8 cellular contexts compared by ENCODE assay signal in genomic region chr1:231603598-231604275, GRCh38. TPM values are rescaled to one million over a fixed set of nuclear protein-coding genes. Genes with fewer than 3 reads are reported as not detected.
DNase-seq lines count a peak whose midpoint lies in the region; ATAC-seq and TF ChIP-seq lines count a peak whose summit lies in the region.

No MANE protein-coding gene starts in this region.

- peak overlapping the region; percentile 81 for H3K4me3 Mint-ChIP-seq in central memory CD8-positive, alpha-beta T cell

- H3K4me1 Mint-ChIP-seq in central memory CD8-positive, alpha-beta T cell, result peaks cover 8% of the 10 kb centered on the region

- H3K27ac ChIP-seq in HEK293 (ENCODE audit: extremely low read depth, low read depth, low read length), result no peak overlapping the region; the same call in 1 of the 2 replicates
- H3K27ac ChIP-seq in stomach smooth muscle (ENCODE audit: low read length), result no peak overlapping the region

- H3K9me3 Mint-ChIP-seq in central memory CD8-positive, alpha-beta T cell, result no peaks in the 10 kb centered on the region

- H3K9me3 ChIP-seq in HEK293 (ENCODE audit: control insufficient read depth, insufficient read depth, low read depth, low read length), result no peaks in the 10 kb centered on the region
- no peaks in the 10 kb centered on the region for H3K9me3 ChIP-seq in stomach smooth muscle (ENCODE audit: control insufficient read depth in 2 of 2, low read length in 2 of 2)

- DNase-seq in NK-92 treated with Interleukin-12 subunit alpha and Interleukin-12 subunit beta, amount 100 ng/mL, for 24 hours (lab: John Stamatoyannopoulos, UW), result peak; percentile 1
- DNase-seq in NK-92 (lab: John Stamatoyannopoulos, UW; ENCODE audit: unreplicated experiment), result no peak
- DNase-seq in NCI-H1092 treated with DMSO at 0.1 percent for 48 hours (lab: John Stamatoyannopoulos, UW), result peak; percentile 85
- DNase-seq in central memory CD8-positive, alpha-beta T cell (ENCODE audit: low spot score in 2 of 2), result peak in 1 of 2 donors; percentile 27
- no peak for DNase-seq in left lobe of liver (ENCODE audit: low spot score)

- ATAC-seq in SK-N-SH treated with all-trans-retinoic acid at 6 μM for 48 hours (peak; percentile 57), left lobe of liver (peak; percentile 95)
- peak; percentile 73 for ATAC-seq in central memory CD8-positive, alpha-beta T cell (replicated peaks; ENCODE audit: extremely low read depth, poor library complexity, severe bottlenecking)

- POLR2A ChIA-PET in HEK293 (lab: Yijun Ruan, JAX), result interaction anchor here (0.6 kb wide), 1 partner anchor 184 kb away, joined by 3 read pairs; no protein-coding TSS in a partner anchor

- CTCF ChIA-PET in HEK293 (lab: Yijun Ruan, JAX), result interaction anchor here (0.6 to 6.1 kb wide), 16 partner anchors 8 to 367 kb away, joined by 3 to 50 read pairs (median 4); no protein-coding TSS in a partner anchor

- H3K4me1 ChIP-seq in HEK293 (ENCODE audit: control insufficient read depth, insufficient read depth, low read length), result peaks cover 26% of the 10 kb centered on the region; the same call in 1 of the 2 replicates
- H3K4me1 ChIP-seq in stomach smooth muscle (ENCODE audit: control insufficient read depth, insufficient read depth, low read length), result peaks cover 7% of the 10 kb centered on the region

- H3K27me3 ChIP-seq in stomach smooth muscle (ENCODE audit: control insufficient read depth in 1 of 2, insufficient read depth in 2 of 2, low read length in 2 of 2), result no peaks in the 10 kb centered on the region

- H3K36me3 Mint-ChIP-seq in central memory CD8-positive, alpha-beta T cell (ENCODE audit: insufficient read depth), result no peaks in the 10 kb centered on the region

- H3K36me3 ChIP-seq in HEK293 (ENCODE audit: control insufficient read depth in 2 of 2, insufficient read depth in 1 of 2, low read length in 2 of 2), result no peaks in the 10 kb centered on the region
- H3K36me3 ChIP-seq in stomach smooth muscle (ENCODE audit: control insufficient read depth in 2 of 2, insufficient read depth in 2 of 2, low read length in 2 of 2), result no peaks in the 10 kb centered on the region

- peak overlapping the region; percentile 42 to 67 for H3K9ac ChIP-seq in stomach smooth muscle (ENCODE audit: low read length in 2 of 2)

- H3K4me3 ChIP-seq in HEK293 (ENCODE audit: low read depth, low read length) (peak overlapping the region; percentile 42), stomach smooth muscle (ENCODE audit: low read length in 2 of 2) (peak overlapping the region; percentile 73 to 80)

- no peaks in the 10 kb centered on the region for H3K27me3 Mint-ChIP-seq in central memory CD8-positive, alpha-beta T cell

- H3K27ac Mint-ChIP-seq in central memory CD8-positive, alpha-beta T cell (ENCODE audit: low read depth), result peak overlapping the region; percentile 25

- peak; percentile 54 for TF ChIP-seq CTCF in HEK293 (tag by site-specific recombination; IDR thresholded peaks at IDR 0.05)

TF ChIP-seq in HEK293, 187 proteins besides CTCF, POLR2A, EP300 and RAD21 (continues in another document):
- no peak for TF ChIP-seq ZNF433 (tag by site-specific recombination; IDR thresholded peaks at IDR 0.05; ENCODE audit: low read depth)
- TF ChIP-seq KLF7 (tag by site-specific recombination; IDR thresholded peaks at IDR 0.05; ENCODE audit: borderline replicate concordance), result no peak
- TF ChIP-seq ZNF174 (tag by site-specific recombination; IDR thresholded peaks at IDR 0.05), result no peak
- TF ChIP-seq ZBTB1 (tag by site-specific recombination; IDR thresholded peaks at IDR 0.05), result no peak
- peak; percentile 37; the same call in 1 of the 2 replicates for TF ChIP-seq KLF8 (tag by site-specific recombination; IDR thresholded peaks at IDR 0.05)
- TF ChIP-seq SCRT1 (tag by site-specific recombination; IDR thresholded peaks at IDR 0.05; ENCODE audit: borderline replicate concordance), result peak; percentile 64; the same call in 1 of the 2 replicates
- TF ChIP-seq ZNF792 (tag by site-specific recombination; IDR thresholded peaks at IDR 0.05), result no peak
- TF ChIP-seq ZNF621 (tag by site-specific recombination; IDR thresholded peaks at IDR 0.05), result no peak
- no peak for TF ChIP-seq ZNF510 (tag by site-specific recombination; IDR thresholded peaks at IDR 0.05; ENCODE audit: insufficient replicate concordance)
- no peak for TF ChIP-seq ZNF416 (tag by site-specific recombination; IDR thresholded peaks at IDR 0.05)
- no peak for TF ChIP-seq ZNF639 (tag by site-specific recombination; IDR thresholded peaks at IDR 0.05)
- peak; percentile 96 for TF ChIP-seq IKZF3 (tag by site-specific recombination; IDR thresholded peaks at IDR 0.05)
- TF ChIP-seq ZNF561 (tag by site-specific recombination; IDR thresholded peaks at IDR 0.05; ENCODE audit: borderline replicate concordance), result peak; percentile 85
- TF ChIP-seq ZNF362 (tag by site-specific recombination; IDR thresholded peaks at IDR 0.05), result no peak
- no peak for TF ChIP-seq ZNF311 (tag by site-specific recombination; IDR thresholded peaks at IDR 0.05; ENCODE audit: borderline replicate concordance)
- TF ChIP-seq ZNF223 (tag by site-specific recombination; IDR thresholded peaks at IDR 0.05), result no peak
- TF ChIP-seq ZNF169 (tag by site-specific recombination; IDR thresholded peaks at IDR 0.05), result no peak

TF ChIP-seq in SK-N-SH treated with all-trans-retinoic acid at 6 μM for 48 hours, 23 proteins besides CTCF, POLR2A, EP300 and RAD21:
- TF ChIP-seq BACH2 (CRISPR knock-in tag; IDR thresholded peaks at IDR 0.05; ENCODE audit: borderline replicate concordance) (no peak), TSHZ2 (CRISPR knock-in tag; IDR thresholded peaks at IDR 0.05) (no peak), PATZ1 (CRISPR knock-in tag; IDR thresholded peaks at IDR 0.05; ENCODE audit: borderline replicate concordance) (no peak), ZNF565 (CRISPR knock-in tag; conservative IDR thresholded peaks at IDR 0.05; ENCODE audit: low read depth) (no peak), SNAI2 (CRISPR knock-in tag; IDR thresholded peaks at IDR 0.05) (no peak), ZNF8 (CRISPR knock-in tag; IDR thresholded peaks at IDR 0.05) (no peak), RARB (CRISPR knock-in tag; IDR thresholded peaks at IDR 0.05) (no peak), CREB5 (CRISPR knock-in tag; IDR thresholded peaks at IDR 0.05; ENCODE audit: low read depth) (no peak), ISL1 (CRISPR knock-in tag; IDR thresholded peaks at IDR 0.05) (no peak)
TF ChIP-seq in SK-N-SH treated with all-trans-retinoic acid at 6 μM for 48 hours: peak in this region for 0.

RNA-seq across cellular contexts. Expression of gene DISC1, which starts 22.9 kb away (rescaled TPM):
- 1.8 TPM for total RNA-seq in left lobe of liver

Comparison
In these comparisons a context has a peak if more than half of its experiments do, and no peak if none do; other contexts are left out.
1. DNase-seq: peak in NK-92 treated with Interleukin-12 subunit alpha and Interleukin-12 subunit beta, amount 100 ng/mL, for 24 hours (single experiment) and NCI-H1092 treated with DMSO at 0.1 percent for 48 hours (single experiment); none in NK-92 (single experiment) and left lobe of liver (single experiment).
2. Peak in every context shown above with its lines, with median percentiles within 50 percentile points of each other: ATAC-seq.